In genomic region chr11:115499891-115500290, GRCh38 we compare ENCODE assay signal across 24 cellular contexts. TPM values are rescaled to one million over a fixed set of nuclear protein-coding genes. Genes with fewer than 3 reads are reported as not detected.
A peak's percentile ranks its signal among the peaks of the same experiment; 100 is the strongest.
DNase-seq lines count a peak whose midpoint lies in the region; ATAC-seq and TF ChIP-seq lines count a peak whose summit lies in the region.
"Had no signal": no experiment of that assay in that cellular context is flagged by ENCODE, and none has a peak within 500 bp of the region (broad histone marks: within the 10 kb centered on the region; RNA-seq: fewer than 3 reads in every experiment).

No MANE protein-coding gene starts in this region.

- no peaks in the 10 kb centered on the region for H3K36me3 Mint-ChIP-seq in GM23338 (ENCODE audit: low read depth)

- no peaks in the 10 kb centered on the region for H3K9me2 ChIP-seq in GM23338 (ENCODE audit: insufficient read depth)

- H3K27me3 Mint-ChIP-seq in GM23338 (ENCODE audit: insufficient read depth, low read depth, poor library complexity) = peaks cover 12% of the 10 kb centered on the region

- H3K79me2 ChIP-seq in GM23338 (replicated peaks; ENCODE audit: insufficient read depth) = peaks cover 4% of the 10 kb centered on the region; the same call in 1 of the 2 replicates
- no peaks in the 10 kb centered on the region for H3K79me2 ChIP-seq in OCI-LY3 (ENCODE audit: low read length)

- H3K4me1 ChIP-seq in GM23338 (ENCODE audit: insufficient read depth) = peaks cover 46% of the 10 kb centered on the region
- peaks cover 74% of the 10 kb centered on the region for H3K4me1 ChIP-seq in OCI-LY3 (ENCODE audit: low read length)

- intact Hi-C loops in dorsolateral prefrontal cortex (cut with DNase I) = loop anchor here (5.0 to 10.0 kb wide), 4 partner anchors 43 to 715 kb away; no protein-coding TSS in a partner anchor

- DNase-seq in GM23338 (ENCODE audit: low spot score) = no peak
- no peak for DNase-seq in dorsolateral prefrontal cortex
- peak; percentile 80 for DNase-seq in superior temporal gyrus (ENCODE audit: extremely low spot score)
- no peak for DNase-seq in DMS 273 treated with DMSO at 0.1 percent for 48 hours (lab: John Stamatoyannopoulos, UW)
- no peak for DNase-seq in activated T-cell treated with anti-CD3 and anti-CD28 coated beads, Interleukin-2, amount 50 U/mL, for 48 hours
- DNase-seq: ACHN; COR-L47; IMR-90; Karpas-422; MG63; NCI-H1092 treated with DMSO at 0.1 percent for 48 hours; NCI-H146; NCI-H2029 treated with DMSO at 0.1 percent for 48 hours; NCI-H2171 treated with DMSO at 0.1 percent for 48 hours; NCI-H446 treated with DMSO at 0.1 percent for 48 hours; NCI-H748 treated with DMSO at 0.1 percent for 48 hours; NK-92 treated with Interleukin-12 subunit alpha and Interleukin-12 subunit beta, amount 100 ng/mL, for 24 hours; OCI-M1; Right ventricle myocardium superior had no signal

- ATAC-seq in GM23338 (no peak), HG03432 (IDR thresholded peaks at IDR 0.05; ENCODE audit: unreplicated experiment) (no peak)
- ATAC-seq: GM12878 had no signal

- H3K9me3 ChIP-seq in OCI-LY3 (ENCODE audit: insufficient read depth, low read length) = no peaks in the 10 kb centered on the region
- H3K9me3 ChIP-seq: HAP-1, MG63 had no signal

- H3K27me3 ChIP-seq in GM23338 (ENCODE audit: insufficient read depth) = peaks cover 56% of the 10 kb centered on the region
- H3K27me3 ChIP-seq in OCI-LY3 (ENCODE audit: low read depth, low read length) = peaks cover 44% of the 10 kb centered on the region
- H3K27me3 ChIP-seq in dorsolateral prefrontal cortex = no peaks in the 10 kb centered on the region
- H3K27me3 ChIP-seq: MG63 had no signal

- H3K36me3 ChIP-seq in GM23338 (ENCODE audit: insufficient read depth) (no peaks in the 10 kb centered on the region), OCI-LY3 (replicated peaks; ENCODE audit: low read depth, low read length) (no peaks in the 10 kb centered on the region)
- H3K36me3 ChIP-seq: HAP-1, MG63 had no signal

- H3K4me3 Mint-ChIP-seq in GM23338 = no peak overlapping the region

- no peak overlapping the region for H2AFZ ChIP-seq in GM23338
- H2AFZ ChIP-seq in OCI-LY3 (ENCODE audit: low read depth, low read length) = no peak overlapping the region

- no peaks in the 10 kb centered on the region for H3K9me3 Mint-ChIP-seq in GM23338

- peaks cover 26% of the 10 kb centered on the region for H3K4me1 Mint-ChIP-seq in GM23338

- no peak overlapping the region for H3K4me3 ChIP-seq in GM23338
- H3K4me3 ChIP-seq in OCI-LY3 (ENCODE audit: low read length) = no peak overlapping the region
- peak overlapping the region in 24 of 59 donors; percentile 74 to 93 (median 88) for H3K4me3 ChIP-seq in dorsolateral prefrontal cortex
- H3K4me3 ChIP-seq: GM12878, HAP-1 had no signal

- H3K27ac ChIP-seq in GM23338 (ENCODE audit: low read depth) (no peak overlapping the region), OCI-LY3 (ENCODE audit: low read length) (no peak overlapping the region), dorsolateral prefrontal cortex (peak overlapping the region in 46 of 59 donors; percentile 72 to 99 (median 96))
- H3K27ac ChIP-seq: HL-60 had no signal

- peaks cover 20% of the 10 kb centered on the region for H4K20me1 ChIP-seq in GM23338 (replicated peaks; ENCODE audit: insufficient read depth)
- H4K20me1 ChIP-seq in OCI-LY3 (ENCODE audit: insufficient read depth, low read length) = no peaks in the 10 kb centered on the region

- no peak overlapping the region for H3K27ac Mint-ChIP-seq in GM23338

- no peak overlapping the region for H3K9ac ChIP-seq in OCI-LY3 (ENCODE audit: low read length)

- H3F3A ChIP-seq in GM23338 (replicated peaks; ENCODE audit: low read depth) = peaks cover 1% of the 10 kb centered on the region; the same call in 1 of the 2 replicates

- H3K4me2 ChIP-seq in GM23338 (no peak overlapping the region), OCI-LY3 (ENCODE audit: low read length) (no peak overlapping the region)

- TF ChIP-seq CTCF in GM23338 (conservative IDR thresholded peaks at IDR 0.05; ENCODE audit: low read depth in 2 of 2) = no peak
- TF ChIP-seq CTCF in OCI-LY3 (IDR thresholded peaks at IDR 0.05; ENCODE audit: low read depth, low read length) = peak; percentile 50
- peak in 41 of 56 donors; percentile 8 to 51 (median 29) for TF ChIP-seq CTCF in dorsolateral prefrontal cortex (IDR thresholded peaks at IDR 0.05 in 54 of 56, conservative IDR thresholded peaks at IDR 0.05 in 2 of 56; ENCODE audit: low read depth in 1 of 56, partially characterized antibody in 56 of 56)

TF ChIP-seq in GM23338, 12 proteins besides CTCF, POLR2A, EP300 and RAD21:
- TF ChIP-seq EZH2 (IDR thresholded peaks at IDR 0.05; ENCODE audit: low read depth, unreplicated experiment) (peak; percentile 23), STAT1 (IDR thresholded peaks at IDR 0.05; ENCODE audit: unreplicated experiment) (no peak)

RNA-seq across cellular contexts. Expression of gene CADM1, which starts 4.3 kb away (rescaled TPM):
- 18.0 and 26.1 TPM in 2 replicates for total RNA-seq in GM23338 (2014; rRNA removed; shearing (Covaris generic))
- polyA plus RNA-seq in GM23338 (2016; fragmentation: Nextera tagmentation; extraction: Ambion mirVana) = 16.5 and 18.0 TPM in 2 replicates
- 100 to 1,000 TPM; 119 to 227 (median 154) TPM for total RNA-seq in dorsolateral prefrontal cortex

Comparison
In these comparisons a context has a peak if more than half of its experiments do, and no peak if none do; other contexts are left out.
1. H3K27ac ChIP-seq: peak in dorsolateral prefrontal cortex (46 of 59); none in GM23338 (single experiment) and OCI-LY3 (single experiment).
2. CTCF ChIP-seq: peak in OCI-LY3 (single experiment) and dorsolateral prefrontal cortex (41 of 56); none in GM23338 (0 of 2).